In the genomic region with DNA sequence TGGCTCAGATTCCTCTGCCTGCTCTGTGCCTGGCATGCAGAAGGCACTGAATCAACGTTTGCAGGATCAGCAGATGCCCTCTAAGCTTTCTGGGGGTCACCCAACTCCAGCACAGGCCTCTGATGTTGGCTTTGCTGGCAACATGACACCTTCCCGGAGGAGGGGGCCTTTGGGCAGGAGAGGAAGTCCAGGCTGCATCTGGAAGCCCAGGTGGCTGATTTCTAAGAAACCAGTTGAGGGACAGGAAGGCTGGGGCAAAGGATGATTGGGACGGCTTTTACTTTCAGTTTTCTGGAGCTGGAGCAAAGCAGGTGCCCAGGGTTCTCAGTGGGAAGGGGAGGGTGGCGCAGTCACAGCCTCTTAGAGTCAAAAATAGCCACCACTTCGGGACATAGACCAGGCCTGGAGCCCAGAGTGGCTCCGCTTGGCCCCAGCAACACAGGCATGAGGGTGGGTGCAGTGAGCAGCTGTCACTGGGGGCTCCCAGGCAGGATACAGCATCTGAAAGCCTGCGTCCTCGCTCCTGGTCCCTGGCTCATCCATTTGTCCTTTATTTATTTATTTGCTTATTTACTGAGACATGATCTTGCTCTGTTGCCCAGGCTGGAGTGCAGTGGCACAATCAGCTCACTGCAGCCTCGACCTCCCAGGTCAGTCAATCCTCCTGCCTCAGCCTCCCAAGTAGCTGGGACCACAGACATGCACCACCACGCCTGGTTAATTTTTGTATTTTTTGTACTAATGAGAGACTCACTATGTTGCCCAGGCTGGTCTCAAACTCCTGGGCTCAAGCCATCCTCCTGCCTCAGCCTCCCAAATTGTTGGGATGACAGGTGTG, we compare ENCODE assay signal across 13 cellular contexts. TPM values are rescaled to one million over a fixed set of nuclear protein-coding genes. Genes with fewer than 3 reads are reported as not detected.
DNase-seq lines count a peak whose midpoint lies in the region; ATAC-seq and TF ChIP-seq lines count a peak whose summit lies in the region.
"Had no signal": no experiment of that assay in that cellular context is flagged by ENCODE, and none has a peak within 500 bp of the region (broad histone marks: within the 10 kb centered on the region; RNA-seq: fewer than 3 reads in every experiment).

No MANE protein-coding gene starts in this region.

- CTCF ChIA-PET in activated naive CD4-positive, alpha-beta T cell treated with anti-CD3 and anti-CD28 coated beads, Interleukin-2, amount 10 ng/mL, durations not matched to agents 7 days and 5 days (lab: Charles Lee), result interaction anchor here (0.6 to 1.8 kb wide), 3 partner anchors 25 to 130 kb away, joined by 3 to 5 read pairs (median 3); no protein-coding TSS in a partner anchor

- H3K36me3 Mint-ChIP-seq in activated naive CD4-positive, alpha-beta T cell treated with anti-CD3 and anti-CD28 coated beads, Interleukin-2, amount 10 ng/mL, durations not matched to agents 7 days and 5 days, result peaks cover 4% of the 10 kb centered on the region
- H3K36me3 Mint-ChIP-seq in chondrocyte (ENCODE audit: low read depth), result no peaks in the 10 kb centered on the region

- H3K4me3 ChIP-seq in NT2/D1 (ENCODE audit: insufficient read length, low read depth) (no peak overlapping the region), stomach (peak overlapping the region in 1 of 4 donors; percentile 4)

- no peak overlapping the region for H3K27ac Mint-ChIP-seq in activated naive CD4-positive, alpha-beta T cell treated with anti-CD3 and anti-CD28 coated beads, Interleukin-2, amount 10 ng/mL, durations not matched to agents 7 days and 5 days
- H3K27ac Mint-ChIP-seq in chondrocyte (ENCODE audit: unreplicated experiment), result no peak overlapping the region

- H3K9me3 Mint-ChIP-seq in activated naive CD4-positive, alpha-beta T cell treated with anti-CD3 and anti-CD28 coated beads, Interleukin-2, amount 10 ng/mL, durations not matched to agents 7 days and 5 days, result no peaks in the 10 kb centered on the region
- H3K9me3 Mint-ChIP-seq in chondrocyte (ENCODE audit: low read depth), result no peaks in the 10 kb centered on the region

- no peak for TF ChIP-seq EP300 in stomach (IDR thresholded peaks at IDR 0.05)

- ATAC-seq in Right ventricle myocardium superior (ENCODE audit: poor library complexity) (peak; percentile 97), GM18873 (IDR thresholded peaks at IDR 0.05; ENCODE audit: low FRiP score, unreplicated experiment) (no peak)
- ATAC-seq: esophagus mucosa had no signal

- H3K4me1 Mint-ChIP-seq in activated naive CD4-positive, alpha-beta T cell treated with anti-CD3 and anti-CD28 coated beads, Interleukin-2, amount 10 ng/mL, durations not matched to agents 7 days and 5 days, result peaks cover 23% of the 10 kb centered on the region
- H3K4me1 Mint-ChIP-seq in chondrocyte (ENCODE audit: low read depth), result peaks cover 4% of the 10 kb centered on the region

- H3K4me1 ChIP-seq in NT2/D1 (ENCODE audit: insufficient read depth, insufficient read length) (peaks cover 5% of the 10 kb centered on the region), stomach (peaks cover 0 to 11% (median 8%) of the 10 kb centered on the region in 4 donors)

- peak overlapping the region; percentile 38 for H3K4me3 Mint-ChIP-seq in activated naive CD4-positive, alpha-beta T cell treated with anti-CD3 and anti-CD28 coated beads, Interleukin-2, amount 10 ng/mL, durations not matched to agents 7 days and 5 days
- H3K4me3 Mint-ChIP-seq in chondrocyte (ENCODE audit: unreplicated experiment), result no peak overlapping the region

- no peak for TF ChIP-seq POLR2A in stomach (IDR thresholded peaks at IDR 0.05)

- H3K27ac ChIP-seq in stomach, result peak overlapping the region in 2 of 5 donors; percentile 13 to 26

- peak overlapping the region; percentile 17 for H3K9ac ChIP-seq in NT2/D1 (ENCODE audit: insufficient read length, low read depth)

- 59 to 67% (median 66%) methylated on average over 10 of the region's 10 CpGs for WGBS in stomach, 5 donors

- TF ChIP-seq CTCF in stomach (IDR thresholded peaks at IDR 0.05), result no peak
- no peak for TF ChIP-seq CTCF in chondrocyte (IDR thresholded peaks at IDR 0.05)

- H3K27me3 ChIP-seq in NT2/D1 (ENCODE audit: insufficient read depth, insufficient read length) (no peaks in the 10 kb centered on the region), stomach (no peaks in the 10 kb centered on the region)

- intact Hi-C loops in Right ventricle myocardium superior (cut with DNase I) (no loop called here), stomach (cut with DNase I; ENCODE audit: low total_unique reads) (no loop called here)

- H3K36me3 ChIP-seq in NT2/D1 (ENCODE audit: insufficient read depth, insufficient read length, low read length) (no peaks in the 10 kb centered on the region), stomach (no peaks in the 10 kb centered on the region)

- H3K9me3 ChIP-seq in NT2/D1 (ENCODE audit: insufficient read depth, low read length), result no peaks in the 10 kb centered on the region
- no peaks in the 10 kb centered on the region for H3K9me3 ChIP-seq in stomach

- H3K27me3 Mint-ChIP-seq in activated naive CD4-positive, alpha-beta T cell treated with anti-CD3 and anti-CD28 coated beads, Interleukin-2, amount 10 ng/mL, durations not matched to agents 7 days and 5 days, result no peaks in the 10 kb centered on the region
- peaks cover 9% of the 10 kb centered on the region for H3K27me3 Mint-ChIP-seq in chondrocyte (ENCODE audit: low read depth)

- peak; percentile 60 for DNase-seq in activated naive CD4-positive, alpha-beta T cell treated with anti-CD3 and anti-CD28 coated beads, Interleukin-2, amount 10 ng/mL, durations not matched to agents 7 days and 5 days
- DNase-seq in activated naive CD4-positive, alpha-beta T cell treated with Interleukin-2 at 50 U/mL for 16 hours, result no peak
- DNase-seq in NT2/D1 (ENCODE audit: low read depth, low spot score), result no peak
- peak; percentile 58 for DNase-seq in Right ventricle myocardium superior
- peak; percentile 61 for DNase-seq in stomach
- DNase-seq in chondrocyte (ENCODE audit: low spot score), result no peak
- DNase-seq in NOMO-1 (lab: John Stamatoyannopoulos, UW; ENCODE audit: unreplicated experiment in 2 of 2), result no peak
- DNase-seq: NCI-H1930 had no signal

RNA-seq across cellular contexts. Expression of gene SOCS1, which starts 15.1 kb away (rescaled TPM):
- total RNA-seq in Right ventricle myocardium superior (3.7 TPM), stomach (10 to 100 TPM in 3 of 5 donors, 1 to 10 TPM in 2; 4.2 to 45.5 (median 12.1) TPM), chondrocyte (2.7 to 4.6 TPM (median 3.6 TPM) in 3 replicates)
- 10 to 100 TPM in 2 of 3 donors, 1 to 10 TPM in 1; 9.4 to 14.7 (median 11.0) TPM for polyA plus RNA-seq in stomach

RNA-seq across cellular contexts. Expression of gene TNP2, which starts 28.3 kb away (rescaled TPM):
- total RNA-seq in Right ventricle myocardium superior, result not detected
- total RNA-seq in stomach, result not detected
- polyA plus RNA-seq in stomach, result not detected
- total RNA-seq in chondrocyte, result not detected in 3 replicates
- total RNA-seq: esophagus mucosa, G401, mononuclear cell had no signal
- polyA plus RNA-seq: BJ had no signal

RNA-seq across cellular contexts. Expression of gene PRM3, which starts 32.6 kb away (rescaled TPM):
- not detected for total RNA-seq in Right ventricle myocardium superior
- total RNA-seq in stomach, result not detected
- not detected for polyA plus RNA-seq in stomach
- not detected in 3 replicates for total RNA-seq in chondrocyte
- total RNA-seq: esophagus mucosa, G401, mononuclear cell had no signal
- polyA plus RNA-seq: BJ had no signal

RNA-seq across cellular contexts. Expression of gene PRM2, which starts 35.4 kb away (rescaled TPM):
- total RNA-seq in Right ventricle myocardium superior (not detected), stomach (not detected), chondrocyte (not detected in 3 replicates)
- polyA plus RNA-seq in stomach, result not detected
- total RNA-seq: esophagus mucosa, G401, mononuclear cell had no signal
- polyA plus RNA-seq: BJ had no signal

RNA-seq across cellular contexts. Expression of gene PRM1, which starts 40.3 kb away (rescaled TPM):
- total RNA-seq in Right ventricle myocardium superior (not detected), stomach (not detected), chondrocyte (not detected in 3 replicates)
- not detected for polyA plus RNA-seq in stomach
- total RNA-seq: esophagus mucosa, G401, mononuclear cell had no signal
- polyA plus RNA-seq: BJ had no signal

Comparison
In these comparisons a context has a peak if more than half of its experiments do, and no peak if none do; other contexts are left out.
1. DNase-seq: peak in activated naive CD4-positive, alpha-beta T cell treated with anti-CD3 and anti-CD28 coated beads, Interleukin-2, amount 10 ng/mL, durations not matched to agents 7 days and 5 days (single experiment), Right ventricle myocardium superior (single experiment) and stomach (single experiment); none in activated naive CD4-positive, alpha-beta T cell treated with Interleukin-2 at 50 U/mL for 16 hours (single experiment), NT2/D1 (single experiment), chondrocyte (single experiment) and NOMO-1 (0 of 2).